Comparison of ENCODE assay signal across 21 cellular contexts in genomic region chr6:15638373-15638772, GRCh38. TPM values are rescaled to one million over a fixed set of nuclear protein-coding genes. Genes with fewer than 3 reads are reported as not detected.
DNase-seq lines count a peak whose midpoint lies in the region; ATAC-seq, FAIRE-seq and TF ChIP-seq lines count a peak whose summit lies in the region.
"Had no signal": no experiment of that assay in that cellular context is flagged by ENCODE, and none has a peak within 500 bp of the region (broad histone marks: within the 10 kb centered on the region; RNA-seq: fewer than 3 reads in every experiment).

No MANE protein-coding gene starts in this region.

- H3K4me2 ChIP-seq in HepG2 (ENCODE audit: low read depth, low read length) (0 out of 2 replicates have a peak overlapping the region, but pooled peaks have one; percentile 4), OCI-LY7 (ENCODE audit: low read length) (no peak overlapping the region)
- H3K4me2 ChIP-seq: BLaER1 treated with 17β-estradiol and CSF1 and Interleukin-3, amounts not matched to agents 10 nM and 100 nM had no signal

- peaks cover 9% of the 10 kb centered on the region for H3K9me3 Mint-ChIP-seq in activated naive CD8-positive, alpha-beta T cell treated with anti-CD3 and anti-CD28 coated beads for 36 hours

- H3K4me3 ChIP-seq in HepG2 (replicated peaks in 1 of 3; ENCODE audit: insufficient read depth in 1 of 3, low read depth in 2 of 3, low read length in 3 of 3) (no peak overlapping the region), OCI-LY7 (ENCODE audit: low read depth, low read length, poor library complexity, severe bottlenecking) (no peak overlapping the region), gastroesophageal sphincter (no peak overlapping the region)
- H3K4me3 ChIP-seq: BLaER1 treated with 17β-estradiol and CSF1 and Interleukin-3, amounts not matched to agents 10 nM and 100 nM had no signal

- POLR2A ChIA-PET in HepG2 (lab: Yijun Ruan, JAX) (no interaction called here), OCI-LY7 (lab: Charles Lee) (no interaction called here)

- intact Hi-C loops in HepG2 (cut with micrococcal nuclease; ENCODE audit: unreplicated experiment) = no loop called here
- intact Hi-C loops in OCI-LY7 (cut with micrococcal nuclease; ENCODE audit: unreplicated experiment) = no loop called here

- H3K4me3 Mint-ChIP-seq in activated naive CD8-positive, alpha-beta T cell treated with anti-CD3 and anti-CD28 coated beads for 36 hours = no peak overlapping the region
- H3K4me3 Mint-ChIP-seq: B cell; CD4-positive, alpha-beta T cell; CD8-positive, alpha-beta T cell had no signal

- H3K4me1 Mint-ChIP-seq in activated naive CD8-positive, alpha-beta T cell treated with anti-CD3 and anti-CD28 coated beads for 36 hours = no peaks in the 10 kb centered on the region

- H3K27ac ChIP-seq in HepG2 (ENCODE audit: extremely low read length, insufficient read depth, low read length) (no peak overlapping the region), OCI-LY7 (ENCODE audit: low read depth, low read length, poor library complexity, severe bottlenecking) (no peak overlapping the region), gastroesophageal sphincter (no peak overlapping the region)
- H3K27ac ChIP-seq: BLaER1 treated with 17β-estradiol and CSF1 and Interleukin-3, amounts not matched to agents 10 nM and 100 nM; C4-2B had no signal

- H3K9ac ChIP-seq in HepG2 (ENCODE audit: insufficient read depth, low read depth, low read length) = no peak overlapping the region
- H3K9ac ChIP-seq: BLaER1 treated with 17β-estradiol and CSF1 and Interleukin-3, amounts not matched to agents 10 nM and 100 nM had no signal

- in situ Hi-C loops in HepG2 (cut with HindIII; ENCODE audit: extremely low pct_ligation_motif_present, low pct_unique_long_range_greater_than_20kb) = no loop called here

- TF ChIP-seq POLR2A in HepG2 (IDR thresholded peaks at IDR 0.05; ENCODE audit: insufficient read depth in 1 of 2, low read depth in 2 of 2, low read length in 2 of 2) = no peak
- TF ChIP-seq POLR2A in gastroesophageal sphincter (IDR thresholded peaks at IDR 0.05) = no peak

- FAIRE-seq in GM19239 (lab: Jason Lieb, UNC) (peak; percentile 39), HepG2 (lab: Jason Lieb, UNC) (no peak)
- FAIRE-seq: A204.1, D721Med, G401.6, GM12891 had no signal

- H3K9me2 ChIP-seq in OCI-LY7 (ENCODE audit: insufficient read depth, low read length) = no peaks in the 10 kb centered on the region

- H4K20me1 ChIP-seq in HepG2 (ENCODE audit: insufficient read depth, low read length) (no peaks in the 10 kb centered on the region), OCI-LY7 (ENCODE audit: insufficient read depth, low read length) (no peaks in the 10 kb centered on the region)

- peaks cover 77% of the 10 kb centered on the region for H3K36me3 Mint-ChIP-seq in activated naive CD8-positive, alpha-beta T cell treated with anti-CD3 and anti-CD28 coated beads for 36 hours

- H3K27me3 Mint-ChIP-seq in activated naive CD8-positive, alpha-beta T cell treated with anti-CD3 and anti-CD28 coated beads for 36 hours = no peaks in the 10 kb centered on the region
- H3K27me3 Mint-ChIP-seq: B cell; CD4-positive, alpha-beta T cell had no signal

- H3K27me3 ChIP-seq in HepG2 (ENCODE audit: control insufficient read depth in 1 of 2, insufficient read depth in 2 of 2, low read length in 2 of 2) = no peaks in the 10 kb centered on the region
- H3K27me3 ChIP-seq in gastroesophageal sphincter = no peaks in the 10 kb centered on the region
- H3K27me3 ChIP-seq: BLaER1 treated with 17β-estradiol and CSF1 and Interleukin-3, amounts not matched to agents 10 nM and 100 nM had no signal

- H3K79me2 ChIP-seq in HepG2 (ENCODE audit: insufficient read depth, low read length) (no peaks in the 10 kb centered on the region), OCI-LY7 (ENCODE audit: insufficient read depth, low read depth, low read length) (no peaks in the 10 kb centered on the region)

- H3K4me1 ChIP-seq in HepG2 (ENCODE audit: insufficient read depth, low read length) (peaks cover 17% of the 10 kb centered on the region), OCI-LY7 (ENCODE audit: insufficient read depth, low read length, poor library complexity, severe bottlenecking) (no peaks in the 10 kb centered on the region), gastroesophageal sphincter (no peaks in the 10 kb centered on the region)
- H3K4me1 ChIP-seq: BLaER1 treated with 17β-estradiol and CSF1 and Interleukin-3, amounts not matched to agents 10 nM and 100 nM had no signal

- H3K9me3 ChIP-seq in HepG2 (ENCODE audit: low read length) = peaks cover 7% of the 10 kb centered on the region; the same call in 1 of the 2 replicates
- H3K9me3 ChIP-seq in OCI-LY7 (ENCODE audit: low read length) = peaks cover 9% of the 10 kb centered on the region; the same call in 1 of the 2 replicates
- H3K9me3 ChIP-seq in gastroesophageal sphincter = peaks cover 0 to 20% (median under 1%) of the 10 kb centered on the region in 3 donors
- H3K9me3 ChIP-seq: Caco-2 had no signal

- H3K27ac Mint-ChIP-seq in activated naive CD8-positive, alpha-beta T cell treated with anti-CD3 and anti-CD28 coated beads for 36 hours = no peak overlapping the region
- H3K27ac Mint-ChIP-seq: B cell; CD4-positive, alpha-beta T cell; CD8-positive, alpha-beta T cell had no signal

- BruUV-seq in HepG2 (replicated peaks; lab: Mats Ljungman, UMichigan) (no TSS peak), OCI-LY7 (replicated peaks; lab: Mats Ljungman, UMichigan) (no TSS peak)

- no peak for TF ChIP-seq CTCF in HepG2 (CRISPR knock-in tag; IDR thresholded peaks at IDR 0.05)
- no peak for TF ChIP-seq CTCF in OCI-LY7 (conservative IDR thresholded peaks at IDR 0.05; ENCODE audit: low read length)
- TF ChIP-seq CTCF in gastroesophageal sphincter (IDR thresholded peaks at IDR 0.05) = no peak

- TF ChIP-seq EP300 in HepG2 (IDR thresholded peaks at IDR 0.05; ENCODE audit: low read depth in 2 of 2, low read length in 2 of 2) (no peak), HepG2 (CRISPR knock-in tag; IDR thresholded peaks at IDR 0.05; ENCODE audit: borderline replicate concordance) (no peak), gastroesophageal sphincter (IDR thresholded peaks at IDR 0.05) (no peak)

- no peaks in the 10 kb centered on the region for H3K36me3 ChIP-seq in HepG2 (replicated peaks in 1 of 2; ENCODE audit: control insufficient read depth in 1 of 2, insufficient read depth in 2 of 2, low read length in 2 of 2)
- peaks cover 29% of the 10 kb centered on the region for H3K36me3 ChIP-seq in OCI-LY7 (ENCODE audit: insufficient read depth, low read length)
- peaks cover 0 to 47% of the 10 kb centered on the region in 2 donors for H3K36me3 ChIP-seq in gastroesophageal sphincter

- ATAC-seq in HepG2 (peak; percentile 73), gastroesophageal sphincter (no peak)
- ATAC-seq: CD8-positive, alpha-beta T cell had no signal

- TF ChIP-seq RAD21 in HepG2 (CRISPR knock-in tag; IDR thresholded peaks at IDR 0.05) = no peak

- DNase-seq in DMS53 (lab: John Stamatoyannopoulos, UW) (peak; percentile 76), GM19239 (ENCODE audit: insufficient read length, low spot score) (no peak), HepG2 (ENCODE audit: low spot score) (peak; percentile 33), OCI-LY7 (ENCODE audit: low spot score) (no peak)
- DNase-seq in activated naive CD8-positive, alpha-beta T cell treated with anti-CD3 and anti-CD28 coated beads for 36 hours = no peak
- DNase-seq: 8988T; AML-193; Caco-2; Calu3; CD4-positive, alpha-beta T cell; CD8-positive, alpha-beta T cell; DMS79 treated with DMSO at 0.1 percent for 48 hours; GF-D8 had no signal

- H2AFZ ChIP-seq in HepG2 (ENCODE audit: low read length) (no peak overlapping the region), OCI-LY7 (ENCODE audit: low read length) (no peak overlapping the region)

- CTCF ChIA-PET in HepG2 (lab: Yijun Ruan, JAX; ENCODE audit: low intra/inter-chr PET ratio, low total read pairs) (no interaction called here), OCI-LY7 (lab: Charles Lee; ENCODE audit: unreplicated experiment) (no interaction called here)

TF ChIP-seq in HepG2, 621 proteins besides CTCF, POLR2A, EP300 and RAD21 (continues in another document):
- TF ChIP-seq MIXL1 (CRISPR knock-in tag; IDR thresholded peaks at IDR 0.05) (0 out of 2 replicates have a peak, but pooled peaks have one; percentile 17), ZNF329 (CRISPR knock-in tag; IDR thresholded peaks at IDR 0.05; ENCODE audit: low read depth) (no peak)

RNA-seq across cellular contexts. Expression of gene DTNBP1, which starts 24.5 kb away (rescaled TPM):
- total RNA-seq in HepG2 (2016; rRNA removed; fragmentation: Illumina TruSeq; extraction: Trizol) (6.6 and 12.7 TPM in 2 replicates), OCI-LY7 (2022) (24.0 and 28.0 TPM in 2 replicates), gastroesophageal sphincter (10 to 100 TPM; 14.4 to 20.2 (median 16.9) TPM)
- 4.0 and 6.3 TPM in 2 replicates for total RNA-seq in HepG2 (2016; cell fraction: cytosol; rRNA removed; fragmentation: Illumina TruSeq; extraction: Trizol; ENCODE audit: low read depth)
- total RNA-seq in HepG2 (2016; cell fraction: insoluble cytoplasmic fraction; rRNA removed; fragmentation: Illumina TruSeq; extraction: Trizol) = 7.4 and 13.1 TPM in 2 replicates
- 7.6 and 10.7 TPM in 2 replicates for total RNA-seq in HepG2 (2016; cell fraction: membrane; rRNA removed; fragmentation: Illumina TruSeq; extraction: Trizol)
- total RNA-seq in HepG2 (2016; cell fraction: nucleus; rRNA removed; fragmentation: Illumina TruSeq; extraction: Trizol) = 9.5 and 10.2 TPM in 2 replicates
- polyA plus RNA-seq in HepG2 (2011; rRNA removed) = 19.1 and 23.6 TPM in 2 replicates
- 14.8 and 15.9 TPM in 2 replicates for polyA plus RNA-seq in HepG2 (2011; cell fraction: cytosol; rRNA removed)
- polyA plus RNA-seq in HepG2 (2011; cell fraction: nucleus; rRNA removed) = 10.7 and 11.1 TPM in 2 replicates
- polyA plus RNA-seq in HepG2 (2012) = 7.9 and 12.4 TPM in 2 replicates
- polyA plus RNA-seq in HepG2 (2016; cell fraction: cytosol; fragmentation: Illumina TruSeq; extraction: Trizol; ENCODE audit: low read depth) = 6.9 and 8.6 TPM in 2 replicates
- polyA plus RNA-seq in HepG2 (2016; cell fraction: insoluble cytoplasmic fraction; fragmentation: Illumina TruSeq; extraction: Trizol; ENCODE audit: low read depth) = 21.9 and 26.4 TPM in 2 replicates
- 12.4 and 13.5 TPM in 2 replicates for polyA plus RNA-seq in HepG2 (2016; cell fraction: membrane; fragmentation: Illumina TruSeq; extraction: Trizol; ENCODE audit: low read depth)
- 13.9 and 16.8 TPM in 2 replicates for polyA plus RNA-seq in HepG2 (2016; cell fraction: nucleus; fragmentation: Illumina TruSeq; extraction: Trizol; ENCODE audit: insufficient read depth, low read depth)
- polyA minus RNA-seq in HepG2 (2011; rRNA and poly(A)+ RNA removed; ENCODE audit: low replicate concordance) = 13.1 and 15.6 TPM in 2 replicates
- 7.1 and 7.2 TPM in 2 replicates for polyA minus RNA-seq in HepG2 (2011; cell fraction: cytosol; rRNA and poly(A)+ RNA removed)
- polyA minus RNA-seq in HepG2 (2011; cell fraction: nucleus; rRNA and poly(A)+ RNA removed) = 7.9 and 9.2 TPM in 2 replicates
- 9.8 and 10.9 TPM in 2 replicates for total RNA-seq in OCI-LY7 (2014; rRNA removed; shearing (Covaris generic))
- total RNA-seq in activated naive CD8-positive, alpha-beta T cell treated with anti-CD3 and anti-CD28 coated beads for 36 hours = 10 to 100 TPM; 19.0 to 19.1 TPM

Comparison
In these comparisons a context has a peak if more than half of its experiments do, and no peak if none do; other contexts are left out.
1. DNase-seq: peak in DMS53 (single experiment) and HepG2 (single experiment); none in GM19239 (single experiment), OCI-LY7 (single experiment) and activated naive CD8-positive, alpha-beta T cell treated with anti-CD3 and anti-CD28 coated beads for 36 hours (single experiment).